ENCODE assay signal across 8 cellular contexts in genomic region chr1:48236716-48237470, GRCh38. TPM values are rescaled to one million over a fixed set of nuclear protein-coding genes. Genes with fewer than 3 reads are reported as not detected.
DNase-seq lines count a peak whose midpoint lies in the region; ATAC-seq, FAIRE-seq and TF ChIP-seq lines count a peak whose summit lies in the region.

No MANE protein-coding gene starts in this region.

- TF ChIP-seq CTCF in CD4-positive, alpha-beta T cell (IDR thresholded peaks at IDR 0.05) = peak; percentile 80
- TF ChIP-seq CTCF in SK-N-SH (IDR thresholded peaks at IDR 0.05) = peak; percentile 59
- TF ChIP-seq CTCF in prostate gland (IDR thresholded peaks at IDR 0.05) = peak; percentile 17 to 83 (median 72)

- intact Hi-C loops in CD4-positive, alpha-beta T cell (cut with DNase I, micrococcal nuclease) = loop anchor here (1.0 to 5.0 kb wide), 5 partner anchors 128 to 240 kb away; partner anchors contain the start of gene TRABD2B (in 2 of the 2)
- intact Hi-C loops in prostate gland (cut with DNase I) = no loop called here

- FAIRE-seq in frontal cortex (lab: Jason Lieb, UNC) = no peak

- no peaks in the 10 kb centered on the region for H3K9me3 Mint-ChIP-seq in CD4-positive, alpha-beta T cell

- H3K4me3 ChIP-seq in SK-N-SH (ENCODE audit: low read depth in 2 of 2, low read length in 1 of 2) (no peak overlapping the region), prostate gland (no peak overlapping the region)

- no peak for TF ChIP-seq POLR2A in prostate gland (IDR thresholded peaks at IDR 0.05)

- ATAC-seq in CD4-positive, alpha-beta T cell (ENCODE audit: poor library complexity) = peak; percentile 56
- peak; percentile 71 for ATAC-seq in GM18867 (IDR thresholded peaks at IDR 0.05; ENCODE audit: unreplicated experiment)
- ATAC-seq in HG03045 (IDR thresholded peaks at IDR 0.05; ENCODE audit: unreplicated experiment) = no peak

- H3K36me3 ChIP-seq in SK-N-SH (replicated peaks in 1 of 2; ENCODE audit: control insufficient read depth in 1 of 2, insufficient read depth in 2 of 2, low read length in 1 of 2) (no peaks in the 10 kb centered on the region), prostate gland (no peaks in the 10 kb centered on the region)

- no peak overlapping the region for H2AFZ ChIP-seq in SK-N-SH (ENCODE audit: low read depth)

- POLR2A ChIA-PET in CD4-positive, alpha-beta T cell (lab: Charles Lee) = no interaction called here
- POLR2A ChIA-PET in SK-N-SH (lab: Yijun Ruan, JAX) = no interaction called here

- no peaks in the 10 kb centered on the region for H3K27me3 Mint-ChIP-seq in CD4-positive, alpha-beta T cell

- no peaks in the 10 kb centered on the region for H3K9me3 ChIP-seq in CD4-positive, alpha-beta T cell (ENCODE audit: control insufficient read depth, low read length)
- H3K9me3 ChIP-seq in SK-N-SH (no peaks in the 10 kb centered on the region), prostate gland (no peaks in the 10 kb centered on the region)

- H3K4me1 ChIP-seq in SK-N-SH (ENCODE audit: control insufficient read depth in 1 of 2, insufficient read depth in 2 of 2, low read depth in 1 of 2, low read length in 1 of 2) (no peaks in the 10 kb centered on the region; a peak in 1 of 4 replicates), prostate gland (replicated peaks) (no peaks in the 10 kb centered on the region)

- no peaks in the 10 kb centered on the region for H3K27me3 ChIP-seq in CD4-positive, alpha-beta T cell (ENCODE audit: control insufficient read depth, insufficient read depth, low read length)
- H3K27me3 ChIP-seq in SK-N-SH (ENCODE audit: insufficient read depth) (no peaks in the 10 kb centered on the region), prostate gland (replicated peaks; ENCODE audit: insufficient read depth) (no peaks in the 10 kb centered on the region)

- no peaks in the 10 kb centered on the region for H3K9me2 ChIP-seq in SK-N-SH

- CTCF ChIA-PET in CD4-positive, alpha-beta T cell (lab: Charles Lee) = interaction anchor here (1.2 kb wide), 1 partner anchor 239 kb away, joined by 4 read pairs; the partner anchor contains the start of gene TRABD2B
- CTCF ChIA-PET in SK-N-SH (lab: Yijun Ruan, JAX) = interaction anchor here (0.5 to 5.0 kb wide), 26 partner anchors 8 to 499 kb away, joined by 3 to 24 read pairs (median 5); partner anchors contain the start of gene SLC5A9

- H3K79me2 ChIP-seq in SK-N-SH (ENCODE audit: insufficient read depth) = no peaks in the 10 kb centered on the region

- 78% methylated on average over 4 of the region's 4 CpGs for WGBS in SK-N-SH (ENCODE audit: low lambda C conversion rate)
- 73% methylated on average over 4 of the region's 4 CpGs for WGBS in prostate gland

- no peaks in the 10 kb centered on the region for H3F3A ChIP-seq in SK-N-SH (replicated peaks; ENCODE audit: insufficient read depth)

- peak; percentile 81 for TF ChIP-seq RAD21 in SK-N-SH (IDR thresholded peaks at IDR 0.05; ENCODE audit: low read length)

- H3K4me1 Mint-ChIP-seq in CD4-positive, alpha-beta T cell (ENCODE audit: low read depth) = no peaks in the 10 kb centered on the region

- H3K27ac Mint-ChIP-seq in CD4-positive, alpha-beta T cell = no peak overlapping the region

- H3K9ac ChIP-seq in SK-N-SH = no peak overlapping the region

- no peaks in the 10 kb centered on the region for H3K36me3 Mint-ChIP-seq in CD4-positive, alpha-beta T cell (ENCODE audit: low read depth)

- H3K27ac ChIP-seq in CD4-positive, alpha-beta T cell (ENCODE audit: low read depth, low read length) = no peak overlapping the region
- H3K27ac ChIP-seq in SK-N-SH (ENCODE audit: low read depth in 2 of 2, low read length in 1 of 2) (no peak overlapping the region), prostate gland (no peak overlapping the region)

- TF ChIP-seq EP300 in SK-N-SH (IDR thresholded peaks at IDR 0.05; ENCODE audit: borderline replicate concordance in 1 of 2, low read depth in 1 of 2, low read length in 1 of 2) = no peak

- H3K4me3 Mint-ChIP-seq in CD4-positive, alpha-beta T cell = no peak overlapping the region

- H3K4me2 ChIP-seq in SK-N-SH = no peak overlapping the region

- no peak for DNase-seq in CD4-positive, alpha-beta T cell
- peak; percentile 66 for DNase-seq in HT-29 (ENCODE audit: low spot score)
- DNase-seq in SK-N-SH = peak; percentile 62
- peak; percentile 22 to 69 for DNase-seq in frontal cortex (ENCODE audit: low spot score in 2 of 2)
- no peak for DNase-seq in prostate gland (ENCODE audit: low spot score)
- no peak for DNase-seq in SHP77 (lab: John Stamatoyannopoulos, UW)

- H4K20me1 ChIP-seq in SK-N-SH (ENCODE audit: insufficient read depth) = no peaks in the 10 kb centered on the region

TF ChIP-seq in SK-N-SH, 30 proteins besides CTCF, POLR2A, EP300 and RAD21:
- TF ChIP-seq SMC3 (IDR thresholded peaks at IDR 0.05; ENCODE audit: low read depth, low read length) (peak; percentile 53), TAF1 (IDR thresholded peaks at IDR 0.05; ENCODE audit: borderline replicate concordance, low read depth, low read length) (no peak), GATA2 (CRISPR knock-in tag; IDR thresholded peaks at IDR 0.05) (peak; percentile 23; the same call in 1 of the 2 replicates), MXI1 (IDR thresholded peaks at IDR 0.05; ENCODE audit: low read depth, low read length) (no peak)

RNA-seq across cellular contexts. Expression of gene SLC5A9, which starts 14.4 kb away (rescaled TPM):
- total RNA-seq in CD4-positive, alpha-beta T cell = not detected
- total RNA-seq in HT-29 (2014; rRNA removed; shearing (Covaris generic)) = 0.91 and 2.3 TPM in 2 replicates
- not detected in 2 replicates for polyA plus RNA-seq in SK-N-SH (2012; rRNA removed)
- polyA plus RNA-seq in SK-N-SH (2012; cell fraction: cytosol; rRNA removed) = not detected in 2 replicates
- polyA plus RNA-seq in SK-N-SH (2012; cell fraction: nucleus; rRNA removed) = not detected in 2 replicates
- total RNA-seq in frontal cortex = not detected
- total RNA-seq in prostate gland = not detected

Comparison
In these comparisons a context has a peak if more than half of its experiments do, and no peak if none do; other contexts are left out.
1. DNase-seq: peak in HT-29 (single experiment), SK-N-SH (single experiment) and frontal cortex (2 of 2); none in CD4-positive, alpha-beta T cell (0 of 10), prostate gland (single experiment) and SHP77 (0 of 2).
2. Peak in every context shown above with its lines, with median percentiles within 50 percentile points of each other: CTCF ChIP-seq.